In genomic region chr14:78848234-78848820, GRCh38 we compare ENCODE assay signal across 8 cellular contexts.
DNase-seq lines count a peak whose midpoint lies in the region; ATAC-seq, FAIRE-seq and TF ChIP-seq lines count a peak whose summit lies in the region.

No MANE protein-coding gene starts in this region.

- TF ChIP-seq CTCF in NB4 (IDR thresholded peaks at IDR 0.05; ENCODE audit: low read depth, low read length) (peak; percentile 78), VCaP (conservative IDR thresholded peaks at IDR 0.05) (peak; percentile 93), foreskin keratinocyte (conservative IDR thresholded peaks at IDR 0.05) (peak; percentile 80)

- ATAC-seq in HG02623 (IDR thresholded peaks at IDR 0.05; ENCODE audit: unreplicated experiment) (peak; percentile 92), foreskin keratinocyte (peak; percentile 96), sciatic nerve (no peak)

- DNase-seq in Ammon's horn (ENCODE audit: low spot score) (peak; percentile 60), GM12891 (ENCODE audit: insufficient read length, low spot score) (peak; percentile 3), NB4 (ENCODE audit: low read depth) (peak; percentile 27), foreskin keratinocyte (peak; percentile 8 to 41), pulmonary artery endothelial cell (ENCODE audit: low read depth, low spot score) (peak; percentile 1), sciatic nerve (ENCODE audit: low spot score) (no peak)

- no peak overlapping the region for H3K4me3 ChIP-seq in NB4 (ENCODE audit: low read depth, low read length)

- TF ChIP-seq POLR2A in GM12891 (IDR thresholded peaks at IDR 0.05; ENCODE audit: low read depth, low read length) (no peak), NB4 (IDR thresholded peaks at IDR 0.05; ENCODE audit: extremely low read depth, insufficient read length) (no peak)

- intact Hi-C loops in sciatic nerve (cut with DNase I), result no loop called here

- FAIRE-seq in GM12891 (lab: Jason Lieb, UNC), result peak; percentile 64

- no peaks in the 10 kb centered on the region for H3K4me1 ChIP-seq in foreskin keratinocyte

- no peaks in the 10 kb centered on the region for H3K27me3 ChIP-seq in foreskin keratinocyte

- H3K27ac ChIP-seq in VCaP (no peak overlapping the region), foreskin keratinocyte (no peak overlapping the region)

TF ChIP-seq in GM12891, 5 proteins besides CTCF, POLR2A, EP300 and RAD21:
- TF ChIP-seq POU2F2 (IDR thresholded peaks at IDR 0.05; ENCODE audit: low read depth, low read length), result no peak
- no peak for TF ChIP-seq POLR2AphosphoS5 (IDR thresholded peaks at IDR 0.05; ENCODE audit: low read depth, low read length)
- TF ChIP-seq TAF1 (IDR thresholded peaks at IDR 0.05; ENCODE audit: low read depth, low read length), result no peak
- TF ChIP-seq SPI1 (IDR thresholded peaks at IDR 0.05; ENCODE audit: low read depth, low read length), result no peak
